In the genomic region with DNA sequence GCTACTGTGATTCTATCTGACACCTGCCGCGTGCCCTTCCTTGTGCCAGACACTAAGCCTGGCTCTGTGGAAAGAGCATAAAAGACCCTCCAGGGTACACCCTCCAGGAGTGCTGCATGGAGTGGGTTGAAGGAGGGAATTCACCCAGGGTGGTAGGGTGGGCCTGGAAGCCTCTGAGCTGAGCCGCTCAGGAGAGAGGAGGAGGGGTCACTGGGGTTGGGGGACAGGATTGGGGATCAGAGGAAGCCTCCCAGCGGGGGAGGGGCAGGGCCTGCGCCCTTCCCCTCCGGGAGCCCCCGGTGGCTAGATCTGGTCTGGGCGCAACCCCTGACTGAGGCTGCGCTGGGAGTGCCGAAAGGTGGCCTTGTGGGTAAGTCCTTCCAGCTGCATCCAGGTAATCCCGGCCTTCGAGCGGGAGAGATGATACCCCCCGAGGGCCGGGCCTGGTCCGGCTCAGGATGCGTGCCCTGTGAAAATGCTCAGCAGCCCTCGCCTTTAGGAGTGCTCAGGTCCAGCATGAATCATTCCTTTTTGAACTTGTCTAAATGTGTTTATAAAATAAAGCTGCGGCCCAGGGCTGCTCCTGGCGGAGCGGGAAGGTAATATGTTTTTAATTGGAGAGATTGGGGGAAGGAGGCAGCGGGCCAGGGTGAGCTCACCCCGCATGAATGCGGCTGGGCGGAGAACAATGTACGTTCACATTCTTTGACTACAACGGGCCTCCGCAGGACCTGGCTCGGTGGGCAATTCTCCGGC, we compare ENCODE assay signal across 11 cellular contexts.
DNase-seq lines count a peak whose midpoint lies in the region; TF ChIP-seq lines count a peak whose summit lies in the region.
"Had no signal": no experiment of that assay in that cellular context is flagged by ENCODE, and none has a peak within 500 bp of the region (broad histone marks: within the 10 kb centered on the region; RNA-seq: fewer than 3 reads in every experiment).

No MANE protein-coding gene starts in this region.

- H3K36me3 ChIP-seq in ascending aorta = no peaks in the 10 kb centered on the region
- H3K36me3 ChIP-seq in Peyer's patch = no peaks in the 10 kb centered on the region

- intact Hi-C loops in ascending aorta (cut with DNase I) (loop anchor here (5.0 to 10.0 kb wide), 3 partner anchors 70 to 617 kb away; partner anchors contain the start of genes FGF18 and UBTD2), cardiac septum (cut with DNase I) (no loop called here)

- TF ChIP-seq POLR2A in Peyer's patch (IDR thresholded peaks at IDR 0.05) = no peak

- peak overlapping the region; percentile 65 for H3K27ac Mint-ChIP-seq in progenitor cell of endocrine pancreas
- H3K27ac Mint-ChIP-seq in glutamatergic neuron (ENCODE audit: unreplicated experiment) = no peak overlapping the region

- H3K27me3 ChIP-seq in ascending aorta (no peaks in the 10 kb centered on the region), Peyer's patch (no peaks in the 10 kb centered on the region)

- peak overlapping the region; percentile 74 to 78 for H3K27ac ChIP-seq in ascending aorta
- H3K27ac ChIP-seq in Peyer's patch = no peak overlapping the region

- H3K4me1 Mint-ChIP-seq in progenitor cell of endocrine pancreas (ENCODE audit: low read depth) = no peaks in the 10 kb centered on the region
- H3K4me1 Mint-ChIP-seq in glutamatergic neuron (ENCODE audit: low read depth, unreplicated experiment) = no peaks in the 10 kb centered on the region

- H3K36me3 Mint-ChIP-seq in progenitor cell of endocrine pancreas (ENCODE audit: insufficient read depth) = no peaks in the 10 kb centered on the region
- no peaks in the 10 kb centered on the region for H3K36me3 Mint-ChIP-seq in glutamatergic neuron (ENCODE audit: unreplicated experiment)

- H3K4me1 ChIP-seq in ascending aorta (peaks cover 0 to 9% of the 10 kb centered on the region in 2 donors), Peyer's patch (no peaks in the 10 kb centered on the region)

- TF ChIP-seq CTCF in ascending aorta (IDR thresholded peaks at IDR 0.05) (peak in 2 of 3 experiments; percentile 28 to 40), progenitor cell of endocrine pancreas (IDR thresholded peaks at IDR 0.05; ENCODE audit: unreplicated experiment) (no peak), glutamatergic neuron (IDR thresholded peaks at IDR 0.05; ENCODE audit: partially characterized antibody, unreplicated experiment) (no peak), Peyer's patch (IDR thresholded peaks at IDR 0.05) (no peak)

- H3K4me3 ChIP-seq in ascending aorta (peak overlapping the region; percentile 1 to 38), Peyer's patch (no peak overlapping the region)

- H3K27me3 Mint-ChIP-seq in progenitor cell of endocrine pancreas = peaks cover 12% of the 10 kb centered on the region
- no peaks in the 10 kb centered on the region for H3K27me3 Mint-ChIP-seq in glutamatergic neuron (ENCODE audit: unreplicated experiment)

- H3K9me3 ChIP-seq in ascending aorta (no peaks in the 10 kb centered on the region), Peyer's patch (no peaks in the 10 kb centered on the region)

- DNase-seq in Daoy (ENCODE audit: low read depth) = peak; percentile 80
- peak in 1 of 2 donors; percentile 89 for DNase-seq in ascending aorta (ENCODE audit: low spot score in 2 of 2)
- DNase-seq in cardiac septum (ENCODE audit: low spot score) = peak; percentile 84
- no peak for DNase-seq in progenitor cell of endocrine pancreas (ENCODE audit: low spot score, unreplicated experiment)
- no peak for DNase-seq in NCI-H187 treated with DMSO at 0.1 percent for 48 hours (lab: John Stamatoyannopoulos, UW)
- DNase-seq in glutamatergic neuron = no peak
- DNase-seq in mucosa of gallbladder (ENCODE audit: low spot score) = no peak
- no peak for DNase-seq in Peyer's patch
- DNase-seq: amygdala, MM.1S, PC-3 had no signal

- H3K9me3 Mint-ChIP-seq in progenitor cell of endocrine pancreas (ENCODE audit: low read depth) (no peaks in the 10 kb centered on the region), glutamatergic neuron (ENCODE audit: unreplicated experiment) (peaks cover 5% of the 10 kb centered on the region)

- no peak overlapping the region for H3K4me3 Mint-ChIP-seq in progenitor cell of endocrine pancreas (ENCODE audit: low read depth)
- no peak overlapping the region for H3K4me3 Mint-ChIP-seq in glutamatergic neuron (ENCODE audit: unreplicated experiment)

Comparison
In these comparisons a context has a peak if more than half of its experiments do, and no peak if none do; other contexts are left out.
1. DNase-seq: peak in Daoy (single experiment) and cardiac septum (single experiment); none in progenitor cell of endocrine pancreas (single experiment), NCI-H187 treated with DMSO at 0.1 percent for 48 hours (single experiment), glutamatergic neuron (single experiment), mucosa of gallbladder (single experiment) and Peyer's patch (0 of 3).
2. H3K27ac ChIP-seq: peak in ascending aorta (2 of 2); none in Peyer's patch (0 of 4).
3. H3K4me3 ChIP-seq: peak in ascending aorta (2 of 2); none in Peyer's patch (0 of 4).
4. CTCF ChIP-seq: peak in ascending aorta (2 of 3); none in progenitor cell of endocrine pancreas (single experiment), glutamatergic neuron (single experiment) and Peyer's patch (0 of 6).